ENCODE assay signal across 16 cellular contexts in genomic region chr2:9124231-9124651, GRCh38.
A peak's percentile ranks its signal among the peaks of the same experiment; 100 is the strongest.
DNase-seq lines count a peak whose midpoint lies in the region; ATAC-seq, FAIRE-seq and TF ChIP-seq lines count a peak whose summit lies in the region.
"Had no signal": no experiment of that assay in that cellular context is flagged by ENCODE, and none has a peak within 500 bp of the region (broad histone marks: within the 10 kb centered on the region; RNA-seq: fewer than 3 reads in every experiment).

No MANE protein-coding gene starts in this region.

- H3K9me3 Mint-ChIP-seq in progenitor cell of endocrine pancreas (ENCODE audit: low read depth), result peaks cover 4% of the 10 kb centered on the region
- no peaks in the 10 kb centered on the region for H3K9me3 Mint-ChIP-seq in activated naive CD4-positive, alpha-beta T cell treated with anti-CD3 and anti-CD28 coated beads, Interleukin-2, amount 10 ng/mL, durations not matched to agents 7 days and 5 days

- POLR2A ChIA-PET in HepG2 (lab: Yijun Ruan, JAX), result no interaction called here

- H3K4me1 ChIP-seq in HepG2 (ENCODE audit: insufficient read depth, low read length), result no peaks in the 10 kb centered on the region

- TF ChIP-seq POLR2A in HepG2 (IDR thresholded peaks at IDR 0.05; ENCODE audit: insufficient read depth in 1 of 2, low read depth in 2 of 2, low read length in 2 of 2), result no peak

- no peak overlapping the region for H3K4me2 ChIP-seq in HepG2 (ENCODE audit: low read depth, low read length)
- H3K4me2 ChIP-seq: KMS-11 had no signal

- H2AFZ ChIP-seq in HepG2 (ENCODE audit: low read length), result no peak overlapping the region

- peak overlapping the region; percentile 21 for H3K27ac Mint-ChIP-seq in progenitor cell of endocrine pancreas
- no peak overlapping the region for H3K27ac Mint-ChIP-seq in activated naive CD4-positive, alpha-beta T cell treated with anti-CD3 and anti-CD28 coated beads, Interleukin-2, amount 10 ng/mL, durations not matched to agents 7 days and 5 days

- H3K27me3 ChIP-seq in HepG2 (ENCODE audit: control insufficient read depth in 1 of 2, insufficient read depth in 2 of 2, low read length in 2 of 2), result peaks cover 0 to 12% of the 10 kb centered on the region in 2 experiments; a peak in 1 of 5 replicates

- WGBS in HepG2 (ENCODE audit: low lambda C conversion rate), result 43% methylated on average over 12 of the region's 13 CpGs

- H3K4me3 Mint-ChIP-seq in progenitor cell of endocrine pancreas (ENCODE audit: low read depth), result no peak overlapping the region
- H3K4me3 Mint-ChIP-seq in activated naive CD4-positive, alpha-beta T cell treated with anti-CD3 and anti-CD28 coated beads, Interleukin-2, amount 10 ng/mL, durations not matched to agents 7 days and 5 days, result no peak overlapping the region

- TF ChIP-seq EP300 in HepG2 (IDR thresholded peaks at IDR 0.05; ENCODE audit: low read depth in 2 of 2, low read length in 2 of 2) (no peak), HepG2 (CRISPR knock-in tag; IDR thresholded peaks at IDR 0.05; ENCODE audit: borderline replicate concordance) (no peak)

- intact Hi-C loops in HepG2 (cut with micrococcal nuclease; ENCODE audit: unreplicated experiment), result no loop called here

- TF ChIP-seq CTCF in HepG2 (CRISPR knock-in tag; IDR thresholded peaks at IDR 0.05), result no peak
- no peak for TF ChIP-seq CTCF in progenitor cell of endocrine pancreas (IDR thresholded peaks at IDR 0.05; ENCODE audit: unreplicated experiment)

- H3K9ac ChIP-seq in HepG2 (ENCODE audit: insufficient read depth, low read depth, low read length), result no peak overlapping the region
- H3K9ac ChIP-seq: KMS-11 had no signal

- in situ Hi-C loops in HepG2 (cut with HindIII; ENCODE audit: extremely low pct_ligation_motif_present, low pct_unique_long_range_greater_than_20kb), result no loop called here

- no peak for TF ChIP-seq RAD21 in HepG2 (CRISPR knock-in tag; IDR thresholded peaks at IDR 0.05)

- peaks cover 4% of the 10 kb centered on the region for H3K27me3 Mint-ChIP-seq in progenitor cell of endocrine pancreas
- H3K27me3 Mint-ChIP-seq in activated naive CD4-positive, alpha-beta T cell treated with anti-CD3 and anti-CD28 coated beads, Interleukin-2, amount 10 ng/mL, durations not matched to agents 7 days and 5 days, result no peaks in the 10 kb centered on the region

- H3K27ac ChIP-seq in HepG2 (ENCODE audit: extremely low read length, insufficient read depth, low read length) (no peak overlapping the region), substantia nigra (ENCODE audit: low read depth, low read length, poor library complexity, severe bottlenecking) (no peak overlapping the region)
- H3K27ac ChIP-seq: 22Rv1, KMS-11 had no signal

- ATAC-seq in HepG2, result peak; percentile 39; the same call in 2 of the 3 replicates
- no peak for ATAC-seq in HG02798 (IDR thresholded peaks at IDR 0.05; ENCODE audit: poor library complexity, unreplicated experiment)

- BruUV-seq in HepG2 (replicated peaks; lab: Mats Ljungman, UMichigan), result no TSS peak

- no peak for FAIRE-seq in HepG2 (lab: Jason Lieb, UNC)
- FAIRE-seq: H54 had no signal

- DNase-seq in NCI-H2227 (lab: John Stamatoyannopoulos, UW; ENCODE audit: unreplicated experiment) (peak; percentile 35), NCI-H2227 treated with DMSO at 0.1 percent for 48 hours (lab: John Stamatoyannopoulos, UW) (no peak), dermis blood vessel endothelial cell (peak; percentile 23), HepG2 (ENCODE audit: low spot score) (no peak), progenitor cell of endocrine pancreas (ENCODE audit: low spot score, unreplicated experiment) (no peak), substantia nigra (lab: John Stamatoyannopoulos, UW) (no peak)
- no peak for DNase-seq in activated naive CD4-positive, alpha-beta T cell treated with anti-CD3 and anti-CD28 coated beads, Interleukin-2, amount 10 ng/mL, durations not matched to agents 7 days and 5 days
- DNase-seq: C1 segment of cervical spinal cord, EL, NCI-H1105 treated with DMSO at 0.1 percent for 48 hours, NCI-H187 treated with DMSO at 0.1 percent for 48 hours, NCI-H510A treated with DMSO at 0.1 percent for 48 hours had no signal

- no peaks in the 10 kb centered on the region for H3K9me3 ChIP-seq in HepG2 (ENCODE audit: low read length)

- no peaks in the 10 kb centered on the region for H3K36me3 ChIP-seq in HepG2 (replicated peaks in 1 of 2; ENCODE audit: control insufficient read depth in 1 of 2, insufficient read depth in 2 of 2, low read length in 2 of 2)

- no peaks in the 10 kb centered on the region for H3K36me3 Mint-ChIP-seq in progenitor cell of endocrine pancreas (ENCODE audit: insufficient read depth)
- H3K36me3 Mint-ChIP-seq in activated naive CD4-positive, alpha-beta T cell treated with anti-CD3 and anti-CD28 coated beads, Interleukin-2, amount 10 ng/mL, durations not matched to agents 7 days and 5 days, result no peaks in the 10 kb centered on the region

- no peaks in the 10 kb centered on the region for H4K20me1 ChIP-seq in HepG2 (ENCODE audit: insufficient read depth, low read length)

- CTCF ChIA-PET in HepG2 (lab: Yijun Ruan, JAX; ENCODE audit: low intra/inter-chr PET ratio, low total read pairs), result no interaction called here
- CTCF ChIA-PET in activated naive CD4-positive, alpha-beta T cell treated with anti-CD3 and anti-CD28 coated beads, Interleukin-2, amount 10 ng/mL, durations not matched to agents 7 days and 5 days (lab: Charles Lee), result interaction anchor here (0.6 kb wide), 1 partner anchor 115 kb away, joined by 3 read pairs; no protein-coding TSS in a partner anchor

- H3K4me1 Mint-ChIP-seq in progenitor cell of endocrine pancreas (ENCODE audit: low read depth), result no peaks in the 10 kb centered on the region
- no peaks in the 10 kb centered on the region for H3K4me1 Mint-ChIP-seq in activated naive CD4-positive, alpha-beta T cell treated with anti-CD3 and anti-CD28 coated beads, Interleukin-2, amount 10 ng/mL, durations not matched to agents 7 days and 5 days

- H3K4me3 ChIP-seq in HepG2 (replicated peaks in 1 of 3; ENCODE audit: insufficient read depth in 1 of 3, low read depth in 2 of 3, low read length in 3 of 3), result no peak overlapping the region

- H3K79me2 ChIP-seq in HepG2 (ENCODE audit: insufficient read depth, low read length), result no peaks in the 10 kb centered on the region

TF ChIP-seq in HepG2, 621 proteins besides CTCF, POLR2A, EP300 and RAD21:
- TF ChIP-seq PPARG (CRISPR knock-in tag; conservative IDR thresholded peaks at IDR 0.05) (no peak), ZNF468 (CRISPR knock-in tag; IDR thresholded peaks at IDR 0.05) (no peak), NBN (conservative IDR thresholded peaks at IDR 0.05) (no peak), ZNF788 (CRISPR knock-in tag; IDR thresholded peaks at IDR 0.05; ENCODE audit: borderline replicate concordance) (no peak), CREM (IDR thresholded peaks at IDR 0.05) (no peak), CREM (CRISPR knock-in tag; IDR thresholded peaks at IDR 0.05) (no peak), ZNF383 (CRISPR knock-in tag; IDR thresholded peaks at IDR 0.05; ENCODE audit: borderline replicate concordance) (no peak), ZNF670 (CRISPR knock-in tag; IDR thresholded peaks at IDR 0.05; ENCODE audit: borderline replicate concordance) (no peak), PHF21A (CRISPR knock-in tag; IDR thresholded peaks at IDR 0.05) (no peak), RAD51 (IDR thresholded peaks at IDR 0.05; ENCODE audit: borderline replicate concordance) (no peak), ELF1 (CRISPR knock-in tag; IDR thresholded peaks at IDR 0.05) (no peak), TRIM24 (CRISPR knock-in tag; IDR thresholded peaks at IDR 0.05) (no peak), ZNF777 (CRISPR knock-in tag; IDR thresholded peaks at IDR 0.05) (no peak)

Comparison
In these comparisons a context has a peak if more than half of its experiments do, and no peak if none do; other contexts are left out.
1. DNase-seq: peak in NCI-H2227 (single experiment) and dermis blood vessel endothelial cell (single experiment); none in NCI-H2227 treated with DMSO at 0.1 percent for 48 hours (single experiment), HepG2 (single experiment), progenitor cell of endocrine pancreas (single experiment), activated naive CD4-positive, alpha-beta T cell treated with anti-CD3 and anti-CD28 coated beads, Interleukin-2, amount 10 ng/mL, durations not matched to agents 7 days and 5 days (single experiment) and substantia nigra (0 of 49).